ENCODE assay signal across 1 cellular context in the genomic region with DNA sequence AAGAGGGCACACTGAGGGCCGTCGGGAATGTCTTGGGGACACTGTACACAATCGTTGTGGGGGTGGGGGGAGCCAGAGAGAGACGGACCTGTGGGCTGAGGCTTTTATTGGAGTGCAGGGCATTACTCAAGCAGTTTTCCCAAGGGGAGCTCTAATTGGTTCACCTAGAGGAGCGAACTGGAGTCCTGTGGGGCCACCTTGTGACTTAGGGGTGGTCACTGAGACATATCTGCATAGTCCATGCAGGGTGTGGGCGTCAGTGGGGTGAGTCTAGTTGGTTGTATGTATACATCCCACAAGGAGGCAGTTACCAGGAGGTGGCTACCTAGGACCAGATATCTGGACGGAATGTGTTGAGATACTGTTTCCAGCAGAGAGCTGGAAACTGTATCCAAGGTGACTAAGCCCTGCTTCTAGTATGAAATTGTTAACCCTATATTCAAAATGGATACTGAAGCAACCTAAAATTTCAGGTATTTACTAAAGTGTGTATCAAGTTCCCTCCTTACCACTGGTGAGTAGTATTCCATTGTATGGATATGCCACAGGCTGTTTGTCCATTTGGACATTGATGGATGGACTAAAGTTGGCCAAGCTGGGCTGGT.
A peak's percentile ranks its signal among the peaks of the same experiment; 100 is the strongest.
TF ChIP-seq lines count a peak whose summit lies in the region.

No MANE protein-coding gene starts in this region.

TF ChIP-seq in HepG2, 621 proteins besides CTCF, POLR2A, EP300 and RAD21:
- TF ChIP-seq, protein P1, sequence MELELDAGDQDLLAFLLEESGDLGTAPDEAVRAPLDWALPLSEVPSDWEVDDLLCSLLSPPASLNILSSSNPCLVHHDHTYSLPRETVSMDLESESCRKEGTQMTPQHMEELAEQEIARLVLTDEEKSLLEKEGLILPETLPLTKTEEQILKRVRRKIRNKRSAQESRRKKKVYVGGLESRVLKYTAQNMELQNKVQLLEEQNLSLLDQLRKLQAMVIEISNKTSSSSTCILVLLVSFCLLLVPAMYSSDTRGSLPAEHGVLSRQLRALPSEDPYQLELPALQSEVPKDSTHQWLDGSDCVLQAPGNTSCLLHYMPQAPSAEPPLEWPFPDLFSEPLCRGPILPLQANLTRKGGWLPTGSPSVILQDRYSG (CRISPR knock-in tag; IDR thresholded peaks at IDR 0.05), result no peak
- TF ChIP-seq BRD4 (CRISPR knock-in tag; IDR thresholded peaks at IDR 0.05), result no peak
- TF ChIP-seq EHMT2 (IDR thresholded peaks at IDR 0.05; ENCODE audit: borderline replicate concordance, low read depth, low read length), result no peak
- TF ChIP-seq, protein P2, sequence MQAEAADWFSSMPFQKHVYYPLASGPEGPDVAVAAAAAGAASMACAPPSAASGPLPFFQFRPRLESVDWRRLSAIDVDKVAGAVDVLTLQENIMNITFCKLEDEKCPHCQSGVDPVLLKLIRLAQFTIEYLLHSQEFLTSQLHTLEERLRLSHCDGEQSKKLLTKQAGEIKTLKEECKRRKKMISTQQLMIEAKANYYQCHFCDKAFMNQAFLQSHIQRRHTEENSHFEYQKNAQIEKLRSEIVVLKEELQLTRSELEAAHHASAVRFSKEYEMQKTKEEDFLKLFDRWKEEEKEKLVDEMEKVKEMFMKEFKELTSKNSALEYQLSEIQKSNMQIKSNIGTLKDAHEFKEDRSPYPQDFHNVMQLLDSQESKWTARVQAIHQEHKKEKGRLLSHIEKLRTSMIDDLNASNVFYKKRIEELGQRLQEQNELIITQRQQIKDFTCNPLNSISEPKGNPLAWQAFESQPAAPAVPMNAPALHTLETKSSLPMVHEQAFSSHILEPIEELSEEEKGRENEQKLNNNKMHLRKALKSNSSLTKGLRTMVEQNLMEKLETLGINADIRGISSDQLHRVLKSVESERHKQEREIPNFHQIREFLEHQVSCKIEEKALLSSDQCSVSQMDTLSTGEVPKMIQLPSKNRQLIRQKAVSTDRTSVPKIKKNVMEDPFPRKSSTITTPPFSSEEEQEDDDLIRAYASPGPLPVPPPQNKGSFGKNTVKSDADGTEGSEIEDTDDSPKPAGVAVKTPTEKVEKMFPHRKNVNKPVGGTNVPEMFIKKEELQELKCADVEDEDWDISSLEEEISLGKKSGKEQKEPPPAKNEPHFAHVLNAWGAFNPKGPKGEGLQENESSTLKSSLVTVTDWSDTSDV (CRISPR knock-in tag; IDR thresholded peaks at IDR 0.05), result no peak
- TF ChIP-seq STAG1 (CRISPR knock-in tag; IDR thresholded peaks at IDR 0.05), result peak; percentile 26
- no peak for TF ChIP-seq ZNF205 (CRISPR knock-in tag; IDR thresholded peaks at IDR 0.05)
- no peak for TF ChIP-seq NR2F1 (CRISPR knock-in tag; IDR thresholded peaks at IDR 0.05)
- no peak for TF ChIP-seq ZNF20 (CRISPR knock-in tag; IDR thresholded peaks at IDR 0.05)
- peak; percentile 1; the same call in 1 of the 2 replicates for TF ChIP-seq ZNF605 (CRISPR knock-in tag; IDR thresholded peaks at IDR 0.05)
- 0 out of 2 replicates have a peak, but pooled peaks have one; percentile 10 for TF ChIP-seq ZMYM3 (CRISPR knock-in tag; IDR thresholded peaks at IDR 0.05)
- TF ChIP-seq ZNF335 (CRISPR knock-in tag; IDR thresholded peaks at IDR 0.05), result no peak
- TF ChIP-seq ZNF230 (CRISPR knock-in tag; IDR thresholded peaks at IDR 0.05), result 0 out of 2 replicates have a peak, but pooled peaks have one; percentile 24
- TF ChIP-seq NFKBIZ (CRISPR knock-in tag; IDR thresholded peaks at IDR 0.05), result no peak
- 0 out of 2 replicates have a peak, but pooled peaks have one; percentile 28 for TF ChIP-seq SP4 (CRISPR knock-in tag; IDR thresholded peaks at IDR 0.05)
- no peak for TF ChIP-seq NFATC3 (CRISPR knock-in tag; IDR thresholded peaks at IDR 0.05)
- TF ChIP-seq ZNF234 (CRISPR knock-in tag; conservative IDR thresholded peaks at IDR 0.05), result no peak
- TF ChIP-seq, protein P3, sequence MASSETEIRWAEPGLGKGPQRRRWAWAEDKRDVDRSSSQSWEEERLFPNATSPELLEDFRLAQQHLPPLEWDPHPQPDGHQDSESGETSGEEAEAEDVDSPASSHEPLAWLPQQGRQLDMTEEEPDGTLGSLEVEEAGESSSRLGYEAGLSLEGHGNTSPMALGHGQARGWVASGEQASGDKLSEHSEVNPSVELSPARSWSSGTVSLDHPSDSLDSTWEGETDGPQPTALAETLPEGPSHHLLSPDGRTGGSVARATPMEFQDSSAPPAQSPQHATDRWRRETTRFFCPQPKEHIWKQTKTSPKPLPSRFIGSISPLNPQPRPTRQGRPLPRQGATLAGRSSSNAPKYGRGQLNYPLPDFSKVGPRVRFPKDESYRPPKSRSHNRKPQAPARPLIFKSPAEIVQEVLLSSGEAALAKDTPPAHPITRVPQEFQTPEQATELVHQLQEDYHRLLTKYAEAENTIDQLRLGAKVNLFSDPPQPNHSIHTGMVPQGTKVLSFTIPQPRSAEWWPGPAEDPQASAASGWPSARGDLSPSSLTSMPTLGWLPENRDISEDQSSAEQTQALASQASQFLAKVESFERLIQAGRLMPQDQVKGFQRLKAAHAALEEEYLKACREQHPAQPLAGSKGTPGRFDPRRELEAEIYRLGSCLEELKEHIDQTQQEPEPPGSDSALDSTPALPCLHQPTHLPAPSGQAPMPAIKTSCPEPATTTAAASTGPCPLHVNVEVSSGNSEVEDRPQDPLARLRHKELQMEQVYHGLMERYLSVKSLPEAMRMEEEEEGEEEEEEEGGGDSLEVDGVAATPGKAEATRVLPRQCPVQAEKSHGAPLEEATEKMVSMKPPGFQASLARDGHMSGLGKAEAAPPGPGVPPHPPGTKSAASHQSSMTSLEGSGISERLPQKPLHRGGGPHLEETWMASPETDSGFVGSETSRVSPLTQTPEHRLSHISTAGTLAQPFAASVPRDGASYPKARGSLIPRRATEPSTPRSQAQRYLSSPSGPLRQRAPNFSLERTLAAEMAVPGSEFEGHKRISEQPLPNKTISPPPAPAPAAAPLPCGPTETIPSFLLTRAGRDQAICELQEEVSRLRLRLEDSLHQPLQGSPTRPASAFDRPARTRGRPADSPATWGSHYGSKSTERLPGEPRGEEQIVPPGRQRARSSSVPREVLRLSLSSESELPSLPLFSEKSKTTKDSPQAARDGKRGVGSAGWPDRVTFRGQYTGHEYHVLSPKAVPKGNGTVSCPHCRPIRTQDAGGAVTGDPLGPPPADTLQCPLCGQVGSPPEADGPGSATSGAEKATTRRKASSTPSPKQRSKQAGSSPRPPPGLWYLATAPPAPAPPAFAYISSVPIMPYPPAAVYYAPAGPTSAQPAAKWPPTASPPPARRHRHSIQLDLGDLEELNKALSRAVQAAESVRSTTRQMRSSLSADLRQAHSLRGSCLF (CRISPR knock-in tag; IDR thresholded peaks at IDR 0.05; ENCODE audit: borderline replicate concordance), result no peak
- TF ChIP-seq ZNF652 (CRISPR knock-in tag; IDR thresholded peaks at IDR 0.05; ENCODE audit: borderline replicate concordance, low read depth), result peak; percentile 62; the same call in 1 of the 2 replicates
